Comparison of ENCODE assay signal across 14 cellular contexts in genomic region chr9:4639420-4639819, GRCh38. TPM values are rescaled to one million over a fixed set of nuclear protein-coding genes. Genes with fewer than 3 reads are reported as not detected.
DNase-seq lines count a peak whose midpoint lies in the region; ATAC-seq and TF ChIP-seq lines count a peak whose summit lies in the region.
"Had no signal": no experiment of that assay in that cellular context is flagged by ENCODE, and none has a peak within 500 bp of the region (broad histone marks: within the 10 kb centered on the region; RNA-seq: fewer than 3 reads in every experiment).

No MANE protein-coding gene starts in this region.

- no peak for TF ChIP-seq CTCF in CD4-positive, alpha-beta T cell (IDR thresholded peaks at IDR 0.05)
- TF ChIP-seq CTCF in body of pancreas (IDR thresholded peaks at IDR 0.05), result no peak

- no peak overlapping the region for H3K27ac Mint-ChIP-seq in CD4-positive, alpha-beta T cell
- peak overlapping the region; percentile 39 for H3K27ac Mint-ChIP-seq in central memory CD8-positive, alpha-beta T cell (ENCODE audit: low read depth)

- peaks cover 16% of the 10 kb centered on the region for H3K4me1 ChIP-seq in HUES48 (ENCODE audit: control insufficient read depth, insufficient read depth, low read length)
- no peaks in the 10 kb centered on the region for H3K4me1 ChIP-seq in body of pancreas
- H3K4me1 ChIP-seq: Caco-2 had no signal

- H3K9me3 ChIP-seq in CD4-positive, alpha-beta T cell (ENCODE audit: control insufficient read depth, low read length), result no peaks in the 10 kb centered on the region
- H3K9me3 ChIP-seq in HUES48 (ENCODE audit: control insufficient read depth, insufficient read depth, low read length), result no peaks in the 10 kb centered on the region
- no peaks in the 10 kb centered on the region for H3K9me3 ChIP-seq in body of pancreas
- H3K9me3 ChIP-seq: Caco-2 had no signal

- no peak overlapping the region for H3K9ac ChIP-seq in HUES48 (ENCODE audit: low read depth, low read length)

- H3K36me3 ChIP-seq in HUES48 (ENCODE audit: control insufficient read depth, insufficient read depth, low read length) (no peaks in the 10 kb centered on the region), body of pancreas (replicated peaks in 1 of 2; ENCODE audit: insufficient read depth in 1 of 2, low read depth in 2 of 2) (peaks cover 0 to 3% of the 10 kb centered on the region in 2 donors)

- no peaks in the 10 kb centered on the region for H3K36me3 Mint-ChIP-seq in CD4-positive, alpha-beta T cell (ENCODE audit: low read depth)
- H3K36me3 Mint-ChIP-seq in central memory CD8-positive, alpha-beta T cell (ENCODE audit: insufficient read depth), result peaks cover under 1% of the 10 kb centered on the region

- H3K4me3 Mint-ChIP-seq in CD4-positive, alpha-beta T cell, result no peak overlapping the region
- no peak overlapping the region for H3K4me3 Mint-ChIP-seq in central memory CD8-positive, alpha-beta T cell
- H3K4me3 Mint-ChIP-seq: CD8-positive, alpha-beta memory T cell; H9 had no signal

- intact Hi-C loops in CD4-positive, alpha-beta T cell (cut with DNase I, micrococcal nuclease), result no loop called here
- intact Hi-C loops in sciatic nerve (cut with DNase I) (no loop called here), body of pancreas (cut with DNase I) (no loop called here)

- WGBS in body of pancreas, 2 donors, result 44 to 57% methylated on average over 2 of the region's 2 CpGs

- no peak overlapping the region for H3K4me3 ChIP-seq in HUES48 (ENCODE audit: low read depth, low read length)
- H3K4me3 ChIP-seq in body of pancreas, result no peak overlapping the region
- H3K4me3 ChIP-seq: K562 had no signal

- peaks cover 12% of the 10 kb centered on the region for H3K4me1 Mint-ChIP-seq in CD4-positive, alpha-beta T cell (ENCODE audit: low read depth)
- H3K4me1 Mint-ChIP-seq in central memory CD8-positive, alpha-beta T cell, result peaks cover 17% of the 10 kb centered on the region

- H3K27ac ChIP-seq in CD4-positive, alpha-beta T cell (ENCODE audit: low read depth, low read length), result no peak overlapping the region
- H3K27ac ChIP-seq in HUES48 (ENCODE audit: low read depth, low read length) (peak overlapping the region; percentile 42), body of pancreas (no peak overlapping the region)

- H3K27me3 ChIP-seq in CD4-positive, alpha-beta T cell (ENCODE audit: control insufficient read depth, insufficient read depth, low read length), result no peaks in the 10 kb centered on the region
- H3K27me3 ChIP-seq in HUES48 (ENCODE audit: control insufficient read depth, insufficient read depth, low read length), result no peaks in the 10 kb centered on the region
- no peaks in the 10 kb centered on the region for H3K27me3 ChIP-seq in body of pancreas

- ATAC-seq in CD4-positive, alpha-beta T cell (ENCODE audit: poor library complexity), result peak; percentile 29
- no peak for ATAC-seq in central memory CD8-positive, alpha-beta T cell (replicated peaks; ENCODE audit: extremely low read depth, poor library complexity, severe bottlenecking)
- ATAC-seq in sciatic nerve, result peak; percentile 63
- ATAC-seq in HG03469 (IDR thresholded peaks at IDR 0.05; ENCODE audit: unreplicated experiment), result no peak
- no peak for ATAC-seq in body of pancreas

- H3K9me3 Mint-ChIP-seq in CD4-positive, alpha-beta T cell, result no peaks in the 10 kb centered on the region
- no peaks in the 10 kb centered on the region for H3K9me3 Mint-ChIP-seq in central memory CD8-positive, alpha-beta T cell
- H3K9me3 Mint-ChIP-seq: CD8-positive, alpha-beta memory T cell; H9 had no signal

- DNase-seq in CD4-positive, alpha-beta T cell, result no peak
- no peak for DNase-seq in central memory CD8-positive, alpha-beta T cell (ENCODE audit: low spot score in 2 of 2)
- DNase-seq in sciatic nerve (ENCODE audit: low spot score), result no peak
- no peak for DNase-seq in HT-29 (ENCODE audit: low spot score)
- no peak for DNase-seq in body of pancreas
- DNase-seq: C1 segment of cervical spinal cord, GDM1, GOT3, H9 had no signal

- CTCF ChIA-PET in CD4-positive, alpha-beta T cell (lab: Charles Lee), result interaction anchor here (1.3 to 2.3 kb wide), 6 partner anchors 26 to 324 kb away, joined by 3 to 12 read pairs (median 6); partner anchors contain the start of gene CDC37L1

- H3K27me3 Mint-ChIP-seq in CD4-positive, alpha-beta T cell, result no peaks in the 10 kb centered on the region
- no peaks in the 10 kb centered on the region for H3K27me3 Mint-ChIP-seq in central memory CD8-positive, alpha-beta T cell

- TF ChIP-seq POLR2A in body of pancreas (IDR thresholded peaks at IDR 0.05), result no peak

- POLR2A ChIA-PET in CD4-positive, alpha-beta T cell (lab: Charles Lee), result interaction anchor here (0.8 to 1.7 kb wide), 5 partner anchors 22 to 261 kb away, joined by 3 to 8 read pairs (median 4); partner anchors contain the start of gene PLPP6

RNA-seq across cellular contexts. Expression of gene PLPP6, which starts 22.7 kb away (rescaled TPM):
- 10 to 100 TPM in 1 of 2 experiments, 1 to 10 TPM in 1; 8.9 to 10.5 TPM for total RNA-seq in CD4-positive, alpha-beta T cell
- total RNA-seq in sciatic nerve (4.4 TPM), body of pancreas (10 to 100 TPM; 16.2 to 17.1 TPM)
- total RNA-seq in HT-29 (2014; rRNA removed; shearing (Covaris generic)), result 12.7 and 13.5 TPM in 2 replicates

RNA-seq across cellular contexts. Expression of gene SPATA6L, which starts 26.9 kb away (rescaled TPM):
- 10 to 100 TPM in 1 of 2 experiments, 1 to 10 TPM in 1; 9.4 to 10.8 TPM for total RNA-seq in CD4-positive, alpha-beta T cell
- 4.3 TPM for total RNA-seq in sciatic nerve
- 6.3 and 9.3 TPM in 2 replicates for total RNA-seq in HT-29 (2014; rRNA removed; shearing (Covaris generic))
- 10 to 100 TPM in 1 of 2 donors, 1 to 10 TPM in 1; 3.6 to 10.9 TPM for total RNA-seq in body of pancreas

RNA-seq across cellular contexts. Expression of gene CDC37L1, which starts 39.9 kb away (rescaled TPM):
- 10 to 100 TPM; 49.1 to 53.4 TPM for total RNA-seq in CD4-positive, alpha-beta T cell
- 14.9 TPM for total RNA-seq in sciatic nerve
- total RNA-seq in HT-29 (2014; rRNA removed; shearing (Covaris generic)), result 9.4 and 12.8 TPM in 2 replicates
- 1 to 10 TPM; 7.9 to 9.9 TPM for total RNA-seq in body of pancreas

Comparison
In these comparisons a context has a peak if more than half of its experiments do, and no peak if none do; other contexts are left out.
1. ATAC-seq: peak in CD4-positive, alpha-beta T cell (single experiment) and sciatic nerve (single experiment); none in central memory CD8-positive, alpha-beta T cell (single experiment), HG03469 (single experiment) and body of pancreas (single experiment).